ENCODE assay signal across 23 cellular contexts in genomic region chr15:72852268-72852667, GRCh38.
A peak's percentile ranks its signal among the peaks of the same experiment; 100 is the strongest.
DNase-seq lines count a peak whose midpoint lies in the region; ATAC-seq and TF ChIP-seq lines count a peak whose summit lies in the region.
"Had no signal": no experiment of that assay in that cellular context is flagged by ENCODE, and none has a peak within 500 bp of the region (broad histone marks: within the 10 kb centered on the region; RNA-seq: fewer than 3 reads in every experiment).

No MANE protein-coding gene starts in this region.

- H3K36me3 Mint-ChIP-seq in GM23338 (ENCODE audit: low read depth) (no peaks in the 10 kb centered on the region), nephron (ENCODE audit: low read depth) (no peaks in the 10 kb centered on the region)
- no peaks in the 10 kb centered on the region for H3K36me3 Mint-ChIP-seq in stimulated activated memory B cell treated with anti-CD40 and anti-IgM and Interleukin-4, amounts not matched to agents 10 μg/mL and 1 μg/mL and 100 μg/mL, for 72 hours
- H3K36me3 Mint-ChIP-seq: CD8-positive, alpha-beta T cell had no signal

- DNase-seq in AG20443 (ENCODE audit: low spot score) (peak; percentile 50), GM23338 (ENCODE audit: low spot score) (no peak), fibroblast of the aortic adventitia (ENCODE audit: low read depth) (peak; percentile 21), COLO668 (lab: John Stamatoyannopoulos, UW; ENCODE audit: unreplicated experiment) (no peak)
- DNase-seq in activated CD4-positive, alpha-beta T cell treated with anti-CD3 and anti-CD28 coated beads, Interleukin-2, amount 50 U/mL, for 4 hours: no peak
- DNase-seq: DMS 273 treated with DMSO at 0.1 percent for 48 hours, DMS79, EL, GDM1, Karpas-422, NCI-H1092 treated with DMSO at 0.1 percent for 48 hours, NCI-H1930, NCI-H2107, NCI-H524 treated with DMSO at 0.1 percent for 48 hours, NCI-H82, PC-9, SHP77 had no signal

- no peaks in the 10 kb centered on the region for H3F3A ChIP-seq in GM23338 (replicated peaks; ENCODE audit: low read depth)

- H3K4me2 ChIP-seq in GM23338: no peak overlapping the region
- H3K4me2 ChIP-seq: PC-9 had no signal

- H3K27ac Mint-ChIP-seq in GM23338: no peak overlapping the region
- peak overlapping the region in 2 of 3 experiments; percentile 50 to 79 for H3K27ac Mint-ChIP-seq in nephron
- H3K27ac Mint-ChIP-seq in stimulated activated memory B cell treated with anti-CD40 and anti-IgM and Interleukin-4, amounts not matched to agents 10 μg/mL and 1 μg/mL and 100 μg/mL, for 72 hours: no peak overlapping the region
- H3K27ac Mint-ChIP-seq: B cell; CD8-positive, alpha-beta T cell had no signal

- H3K9me3 Mint-ChIP-seq in GM23338 (no peaks in the 10 kb centered on the region; the same call in 2 of the 3 replicates), nephron (no peaks in the 10 kb centered on the region)
- H3K9me3 Mint-ChIP-seq in stimulated activated memory B cell treated with anti-CD40 and anti-IgM and Interleukin-4, amounts not matched to agents 10 μg/mL and 1 μg/mL and 100 μg/mL, for 72 hours: no peaks in the 10 kb centered on the region
- H3K9me3 Mint-ChIP-seq: CD8-positive, alpha-beta T cell had no signal

- peaks cover 21% of the 10 kb centered on the region for H3K4me1 ChIP-seq in GM23338 (ENCODE audit: insufficient read depth)

- no peak for ATAC-seq in GM23338
- no peak for ATAC-seq in stimulated activated memory B cell treated with anti-CD40 and anti-IgM and Interleukin-4, amounts not matched to agents 10 μg/mL and 1 μg/mL and 100 μg/mL, for 72 hours
- ATAC-seq: CD8-positive, alpha-beta T cell; GM12878 had no signal

- H3K36me3 ChIP-seq in GM23338 (ENCODE audit: insufficient read depth): no peaks in the 10 kb centered on the region

- no peak overlapping the region for H3K4me3 ChIP-seq in GM23338
- no peak overlapping the region for H3K4me3 ChIP-seq in fibroblast of the aortic adventitia (ENCODE audit: low read depth, low read length)
- H3K4me3 ChIP-seq: GM12878, PC-9 had no signal

- no peaks in the 10 kb centered on the region for H3K79me2 ChIP-seq in GM23338 (replicated peaks; ENCODE audit: insufficient read depth)

- TF ChIP-seq CTCF in GM23338 (conservative IDR thresholded peaks at IDR 0.05; ENCODE audit: low read depth in 2 of 2) (no peak), fibroblast of the aortic adventitia (IDR thresholded peaks at IDR 0.05; ENCODE audit: insufficient read depth, low read length) (no peak), nephron (IDR thresholded peaks at IDR 0.05; ENCODE audit: unreplicated experiment in 3 of 3) (no peak)

- H3K27me3 ChIP-seq in GM23338 (ENCODE audit: insufficient read depth): no peaks in the 10 kb centered on the region

- H3K27ac ChIP-seq in GM23338 (ENCODE audit: low read depth): no peak overlapping the region
- H3K27ac ChIP-seq: C4-2B, PC-9 had no signal

- peaks cover 27% of the 10 kb centered on the region for H3K4me1 Mint-ChIP-seq in GM23338
- peaks cover 28% of the 10 kb centered on the region for H3K4me1 Mint-ChIP-seq in nephron
- H3K4me1 Mint-ChIP-seq in stimulated activated memory B cell treated with anti-CD40 and anti-IgM and Interleukin-4, amounts not matched to agents 10 μg/mL and 1 μg/mL and 100 μg/mL, for 72 hours: no peaks in the 10 kb centered on the region
- H3K4me1 Mint-ChIP-seq: B cell had no signal

- peaks cover 5% of the 10 kb centered on the region; the same call in 1 of the 2 replicates for H3K9me2 ChIP-seq in GM23338 (ENCODE audit: insufficient read depth)

- H2AFZ ChIP-seq in GM23338: 0 out of 2 replicates have a peak overlapping the region, but pooled peaks have one; percentile 38
- H2AFZ ChIP-seq: PC-9 had no signal

- no peaks in the 10 kb centered on the region for H3K27me3 Mint-ChIP-seq in GM23338 (ENCODE audit: insufficient read depth, low read depth, poor library complexity)
- peaks cover 7% of the 10 kb centered on the region for H3K27me3 Mint-ChIP-seq in nephron (ENCODE audit: low read depth)
- H3K27me3 Mint-ChIP-seq in stimulated activated memory B cell treated with anti-CD40 and anti-IgM and Interleukin-4, amounts not matched to agents 10 μg/mL and 1 μg/mL and 100 μg/mL, for 72 hours: peaks cover 63% of the 10 kb centered on the region

- no peaks in the 10 kb centered on the region for H4K20me1 ChIP-seq in GM23338 (replicated peaks; ENCODE audit: insufficient read depth)

- H3K4me3 Mint-ChIP-seq in GM23338 (no peak overlapping the region), nephron (peak overlapping the region in 1 of 3 experiments; percentile 35)
- H3K4me3 Mint-ChIP-seq in stimulated activated memory B cell treated with anti-CD40 and anti-IgM and Interleukin-4, amounts not matched to agents 10 μg/mL and 1 μg/mL and 100 μg/mL, for 72 hours: no peak overlapping the region
- H3K4me3 Mint-ChIP-seq: B cell; CD8-positive, alpha-beta T cell had no signal

TF ChIP-seq in GM23338, 12 proteins besides CTCF, POLR2A, EP300 and RAD21:
- TF ChIP-seq ZNF114 (CRISPR knock-in tag; IDR thresholded peaks at IDR 0.05) (no peak), JUNB (IDR thresholded peaks at IDR 0.05; ENCODE audit: unreplicated experiment) (no peak), ZNF331 (CRISPR knock-in tag; IDR thresholded peaks at IDR 0.05; ENCODE audit: low read depth) (no peak), ZNF462 (CRISPR knock-in tag; IDR thresholded peaks at IDR 0.05) (no peak), EZH2 (IDR thresholded peaks at IDR 0.05; ENCODE audit: low read depth, unreplicated experiment) (no peak), ETS1 (IDR thresholded peaks at IDR 0.05) (no peak), EZH2phosphoT487 (IDR thresholded peaks at IDR 0.05; ENCODE audit: unreplicated experiment) (no peak)

Comparison
In these comparisons a context has a peak if more than half of its experiments do, and no peak if none do; other contexts are left out.
1. DNase-seq: peak in AG20443 (single experiment) and fibroblast of the aortic adventitia (single experiment); none in GM23338 (single experiment), COLO668 (single experiment) and activated CD4-positive, alpha-beta T cell treated with anti-CD3 and anti-CD28 coated beads, Interleukin-2, amount 50 U/mL, for 4 hours (0 of 2).
2. H3K27ac Mint-ChIP-seq: peak in nephron (2 of 3); none in GM23338 (single experiment) and stimulated activated memory B cell treated with anti-CD40 and anti-IgM and Interleukin-4, amounts not matched to agents 10 μg/mL and 1 μg/mL and 100 μg/mL, for 72 hours (single experiment).